ENCODE assay signal across 3 cellular contexts in the genomic region with DNA sequence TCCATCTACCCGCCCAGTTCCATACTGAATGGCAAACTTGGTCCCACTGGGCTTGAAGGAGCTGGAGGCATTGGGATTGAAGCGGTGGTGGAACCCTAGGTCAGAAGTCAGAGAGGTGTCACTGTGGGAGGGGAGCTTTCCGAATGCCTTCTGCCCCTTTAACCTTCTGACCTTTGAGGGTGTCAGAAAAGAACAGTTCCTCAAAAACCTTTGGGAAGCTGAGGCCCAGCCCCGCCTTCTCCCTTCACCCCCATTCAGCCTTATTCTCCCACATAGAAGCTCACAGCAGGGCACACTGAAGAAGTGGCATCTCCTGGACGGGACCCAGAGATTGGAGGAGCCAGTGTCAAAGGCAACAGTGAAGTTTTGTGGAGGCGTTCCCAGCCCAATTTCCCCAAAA. TPM values are rescaled to one million over a fixed set of nuclear protein-coding genes. Genes with fewer than 3 reads are reported as not detected.
"Had no signal": no experiment of that assay in that cellular context is flagged by ENCODE, and none has a peak within 500 bp of the region (broad histone marks: within the 10 kb centered on the region; RNA-seq: fewer than 3 reads in every experiment).

No MANE protein-coding gene starts in this region.

RNA-seq across cellular contexts. Expression of a gene that starts 7.9 kb away (rescaled TPM):
- polyA plus RNA-seq: naive thymus-derived CD8-positive, alpha-beta T cell had no signal

RNA-seq across cellular contexts. Expression of a gene that starts 28.4 kb away (rescaled TPM):
- total RNA-seq: skeletal muscle tissue, thoracic aorta had no signal
